Comparison of ENCODE assay signal across 12 cellular contexts in genomic region chr6:33995873-33996475, GRCh38.
"Had no signal": no experiment of that assay in that cellular context is flagged by ENCODE, and none has a peak within 500 bp of the region (broad histone marks: within the 10 kb centered on the region; RNA-seq: fewer than 3 reads in every experiment).

No MANE protein-coding gene starts in this region.

- H3K36me3 ChIP-seq: cardiac muscle cell, left ventricle myocardium inferior, right lobe of liver had no signal

- H3K9me3 Mint-ChIP-seq: activated T-helper 17 cell treated with anti-CD3 and anti-CD28 coated beads, Interleukin-2, amount 50 U/mL, for 72 hours had no signal

- H3K4me1 ChIP-seq: left ventricle myocardium inferior, psoas muscle had no signal

- H3K27ac ChIP-seq: cardiac muscle cell, hepatocyte, left ventricle myocardium inferior, psoas muscle, right lobe of liver had no signal

- H3K79me2 ChIP-seq: hepatocyte had no signal

- DNase-seq: activated naive CD4-positive, alpha-beta T cell treated with anti-CD3 and anti-CD28 coated beads, Interleukin-2, amount 50 U/mL, for 16 hours; activated T-cell treated with anti-CD3 and anti-CD28 coated beads for 4 hours; left ventricle myocardium inferior; nephron progenitor cell; psoas muscle; right lobe of liver had no signal

- H3K27me3 ChIP-seq: cardiac muscle cell, hepatocyte, right lobe of liver had no signal

- ATAC-seq: activated CD4-positive, CD25-positive, alpha-beta regulatory T cell treated with anti-CD3 and anti-CD28 coated beads, Interleukin-2, amount 50 U/mL, for 24 hours; activated T-helper 17 cell treated with anti-CD3 and anti-CD28 coated beads, Interleukin-2, amount 50 U/mL, for 72 hours; esophagus mucosa; psoas muscle had no signal

- H3K4me1 Mint-ChIP-seq: activated T-helper 17 cell treated with anti-CD3 and anti-CD28 coated beads, Interleukin-2, amount 50 U/mL, for 72 hours had no signal

- H3K4me3 Mint-ChIP-seq: activated T-helper 17 cell treated with anti-CD3 and anti-CD28 coated beads, Interleukin-2, amount 50 U/mL, for 72 hours; nephron progenitor cell had no signal

- H3K4me2 ChIP-seq: hepatocyte had no signal

- H3K9me3 ChIP-seq: mucosa of descending colon, psoas muscle, right lobe of liver had no signal

- H2AFZ ChIP-seq: hepatocyte had no signal

- H3K27ac Mint-ChIP-seq: activated T-helper 17 cell treated with anti-CD3 and anti-CD28 coated beads, Interleukin-2, amount 50 U/mL, for 72 hours; nephron progenitor cell had no signal

- H3K4me3 ChIP-seq: cardiac muscle cell, hepatocyte, left ventricle myocardium inferior, mucosa of descending colon, psoas muscle, right lobe of liver had no signal
